ENCODE assay signal across 1 cellular context in the genomic region with DNA sequence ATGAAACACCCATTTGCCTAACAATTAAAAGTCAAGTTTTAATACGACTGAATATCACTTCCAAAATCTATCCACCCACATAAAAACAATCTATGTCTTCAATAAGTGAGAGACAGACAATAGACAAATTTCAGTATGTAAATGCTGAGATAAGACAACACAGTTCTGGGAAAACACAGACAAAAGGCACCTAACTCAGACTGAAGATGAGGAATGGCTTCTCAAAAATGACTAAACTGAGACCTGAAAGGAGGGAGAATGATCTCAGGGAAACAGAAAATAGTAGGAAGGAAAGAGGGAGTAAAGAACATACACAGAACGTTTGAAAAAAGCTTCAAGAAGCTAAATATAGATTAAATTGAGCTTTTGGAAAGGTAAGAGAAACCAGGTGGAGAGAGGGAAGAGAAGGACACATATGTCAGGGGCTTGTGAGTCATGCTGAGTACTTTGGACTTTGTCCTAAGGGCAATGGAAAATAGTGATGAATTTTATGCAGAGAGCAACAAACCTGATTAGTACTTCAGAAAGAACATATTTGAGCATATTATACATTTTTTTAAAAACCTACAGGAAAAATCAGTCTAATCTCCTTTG.
TF ChIP-seq lines count a peak whose summit lies in the region.

No MANE protein-coding gene starts in this region.

TF ChIP-seq in HepG2, 621 proteins besides CTCF, POLR2A, EP300 and RAD21 (continued from another document and continues in another):
- TF ChIP-seq, protein P1, sequence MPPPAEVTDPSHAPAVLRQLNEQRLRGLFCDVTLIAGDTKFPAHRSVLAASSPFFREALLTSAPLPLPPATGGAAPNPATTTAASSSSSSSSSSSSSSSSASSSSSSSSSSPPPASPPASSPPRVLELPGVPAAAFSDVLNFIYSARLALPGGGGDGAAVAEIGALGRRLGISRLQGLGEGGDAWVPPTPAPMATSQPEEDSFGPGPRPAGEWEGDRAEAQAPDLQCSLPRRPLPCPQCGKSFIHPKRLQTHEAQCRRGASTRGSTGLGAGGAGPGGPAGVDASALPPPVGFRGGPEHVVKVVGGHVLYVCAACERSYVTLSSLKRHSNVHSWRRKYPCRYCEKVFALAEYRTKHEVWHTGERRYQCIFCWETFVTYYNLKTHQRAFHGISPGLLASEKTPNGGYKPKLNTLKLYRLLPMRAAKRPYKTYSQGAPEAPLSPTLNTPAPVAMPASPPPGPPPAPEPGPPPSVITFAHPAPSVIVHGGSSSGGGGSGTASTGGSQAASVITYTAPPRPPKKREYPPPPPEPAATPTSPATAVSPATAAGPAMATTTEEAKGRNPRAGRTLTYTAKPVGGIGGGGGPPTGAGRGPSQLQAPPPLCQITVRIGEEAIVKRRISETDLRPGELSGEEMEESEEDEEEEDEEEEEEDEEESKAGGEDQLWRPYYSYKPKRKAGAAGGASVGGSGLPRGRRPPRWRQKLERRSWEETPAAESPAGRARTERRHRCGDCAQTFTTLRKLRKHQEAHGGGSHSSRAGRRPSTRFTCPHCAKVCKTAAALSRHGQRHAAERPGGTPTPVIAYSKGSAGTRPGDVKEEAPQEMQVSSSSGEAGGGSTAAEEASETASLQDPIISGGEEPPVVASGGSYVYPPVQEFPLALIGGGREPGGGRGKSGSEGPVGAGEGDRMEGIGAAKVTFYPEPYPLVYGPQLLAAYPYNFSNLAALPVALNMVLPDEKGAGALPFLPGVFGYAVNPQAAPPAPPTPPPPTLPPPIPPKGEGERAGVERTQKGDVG (CRISPR knock-in tag; IDR thresholded peaks at IDR 0.05; ENCODE audit: borderline replicate concordance) = no peak
- TF ChIP-seq ZNF292 (CRISPR knock-in tag; IDR thresholded peaks at IDR 0.05; ENCODE audit: borderline replicate concordance, low read depth) (no peak), LCORL (IDR thresholded peaks at IDR 0.05) (no peak), LCORL (CRISPR knock-in tag; IDR thresholded peaks at IDR 0.05) (no peak), ZNF550 (CRISPR knock-in tag; IDR thresholded peaks at IDR 0.05; ENCODE audit: borderline replicate concordance) (no peak), ZNF230 (CRISPR knock-in tag; IDR thresholded peaks at IDR 0.05) (no peak), FIP1L1 (IDR thresholded peaks at IDR 0.05; ENCODE audit: borderline replicate concordance, insufficient read depth, low read depth, low read length) (no peak), ZSCAN31 (CRISPR knock-in tag; IDR thresholded peaks at IDR 0.05; ENCODE audit: low read depth) (no peak), ADNP (CRISPR knock-in tag; IDR thresholded peaks at IDR 0.05) (no peak), ZC3H4 (CRISPR knock-in tag; IDR thresholded peaks at IDR 0.05; ENCODE audit: borderline replicate concordance) (no peak), ZNF616 (CRISPR knock-in tag; IDR thresholded peaks at IDR 0.05; ENCODE audit: low read depth) (no peak), RXRB (CRISPR knock-in tag; IDR thresholded peaks at IDR 0.05; ENCODE audit: borderline replicate concordance) (peak; percentile 55), ZNF839 (CRISPR knock-in tag; IDR thresholded peaks at IDR 0.05; ENCODE audit: borderline replicate concordance) (no peak), ZNF792 (CRISPR knock-in tag; IDR thresholded peaks at IDR 0.05) (no peak), FOXA3 (CRISPR knock-in tag; IDR thresholded peaks at IDR 0.05) (peak; percentile 26; the same call in 1 of the 2 replicates), FLYWCH1 (CRISPR knock-in tag; IDR thresholded peaks at IDR 0.05) (no peak), KDM6A (CRISPR knock-in tag; IDR thresholded peaks at IDR 0.05; ENCODE audit: low read depth) (no peak), ZNF564 (CRISPR knock-in tag; IDR thresholded peaks at IDR 0.05) (no peak)
- TF ChIP-seq, protein P2, sequence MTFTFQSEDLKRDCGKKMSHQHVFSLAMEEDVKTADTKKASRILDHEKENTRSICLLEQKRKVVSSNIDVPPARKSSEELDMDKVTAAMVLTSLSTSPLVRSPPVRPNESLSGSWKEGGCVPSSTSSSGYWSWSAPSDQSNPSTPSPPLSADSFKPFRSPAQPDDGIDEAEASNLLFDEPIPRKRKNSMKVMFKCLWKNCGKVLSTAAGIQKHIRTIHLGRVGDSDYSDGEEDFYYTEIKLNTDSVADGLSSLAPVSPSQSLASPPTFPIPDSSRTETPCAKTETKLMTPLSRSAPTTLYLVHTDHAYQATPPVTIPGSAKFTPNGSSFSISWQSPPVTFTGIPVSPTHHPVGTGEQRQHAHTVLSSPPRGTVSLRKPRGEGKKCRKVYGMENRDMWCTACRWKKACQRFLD (CRISPR knock-in tag; IDR thresholded peaks at IDR 0.05; ENCODE audit: borderline replicate concordance) = no peak
- TF ChIP-seq, protein P3, sequence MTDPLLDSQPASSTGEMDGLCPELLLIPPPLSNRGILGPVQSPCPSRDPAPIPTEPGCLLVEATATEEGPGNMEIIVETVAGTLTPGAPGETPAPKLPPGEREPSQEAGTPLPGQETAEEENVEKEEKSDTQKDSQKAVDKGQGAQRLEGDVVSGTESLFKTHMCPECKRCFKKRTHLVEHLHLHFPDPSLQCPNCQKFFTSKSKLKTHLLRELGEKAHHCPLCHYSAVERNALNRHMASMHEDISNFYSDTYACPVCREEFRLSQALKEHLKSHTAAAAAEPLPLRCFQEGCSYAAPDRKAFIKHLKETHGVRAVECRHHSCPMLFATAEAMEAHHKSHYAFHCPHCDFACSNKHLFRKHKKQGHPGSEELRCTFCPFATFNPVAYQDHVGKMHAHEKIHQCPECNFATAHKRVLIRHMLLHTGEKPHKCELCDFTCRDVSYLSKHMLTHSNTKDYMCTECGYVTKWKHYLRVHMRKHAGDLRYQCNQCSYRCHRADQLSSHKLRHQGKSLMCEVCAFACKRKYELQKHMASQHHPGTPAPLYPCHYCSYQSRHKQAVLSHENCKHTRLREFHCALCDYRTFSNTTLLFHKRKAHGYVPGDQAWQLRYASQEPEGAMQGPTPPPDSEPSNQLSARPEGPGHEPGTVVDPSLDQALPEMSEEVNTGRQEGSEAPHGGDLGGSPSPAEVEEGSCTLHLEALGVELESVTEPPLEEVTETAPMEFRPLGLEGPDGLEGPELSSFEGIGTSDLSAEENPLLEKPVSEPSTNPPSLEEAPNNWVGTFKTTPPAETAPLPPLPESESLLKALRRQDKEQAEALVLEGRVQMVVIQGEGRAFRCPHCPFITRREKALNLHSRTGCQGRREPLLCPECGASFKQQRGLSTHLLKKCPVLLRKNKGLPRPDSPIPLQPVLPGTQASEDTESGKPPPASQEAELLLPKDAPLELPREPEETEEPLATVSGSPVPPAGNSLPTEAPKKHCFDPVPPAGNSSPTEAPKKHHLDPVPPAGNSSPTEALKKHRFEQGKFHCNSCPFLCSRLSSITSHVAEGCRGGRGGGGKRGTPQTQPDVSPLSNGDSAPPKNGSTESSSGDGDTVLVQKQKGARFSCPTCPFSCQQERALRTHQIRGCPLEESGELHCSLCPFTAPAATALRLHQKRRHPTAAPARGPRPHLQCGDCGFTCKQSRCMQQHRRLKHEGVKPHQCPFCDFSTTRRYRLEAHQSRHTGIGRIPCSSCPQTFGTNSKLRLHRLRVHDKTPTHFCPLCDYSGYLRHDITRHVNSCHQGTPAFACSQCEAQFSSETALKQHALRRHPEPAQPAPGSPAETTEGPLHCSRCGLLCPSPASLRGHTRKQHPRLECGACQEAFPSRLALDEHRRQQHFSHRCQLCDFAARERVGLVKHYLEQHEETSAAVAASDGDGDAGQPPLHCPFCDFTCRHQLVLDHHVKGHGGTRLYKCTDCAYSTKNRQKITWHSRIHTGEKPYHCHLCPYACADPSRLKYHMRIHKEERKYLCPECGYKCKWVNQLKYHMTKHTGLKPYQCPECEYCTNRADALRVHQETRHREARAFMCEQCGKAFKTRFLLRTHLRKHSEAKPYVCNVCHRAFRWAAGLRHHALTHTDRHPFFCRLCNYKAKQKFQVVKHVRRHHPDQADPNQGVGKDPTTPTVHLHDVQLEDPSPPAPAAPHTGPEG (CRISPR knock-in tag; IDR thresholded peaks at IDR 0.05) = no peak
- TF ChIP-seq, protein P4, sequence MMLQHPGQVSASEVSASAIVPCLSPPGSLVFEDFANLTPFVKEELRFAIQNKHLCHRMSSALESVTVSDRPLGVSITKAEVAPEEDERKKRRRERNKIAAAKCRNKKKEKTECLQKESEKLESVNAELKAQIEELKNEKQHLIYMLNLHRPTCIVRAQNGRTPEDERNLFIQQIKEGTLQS (CRISPR knock-in tag; IDR thresholded peaks at IDR 0.05) = peak; percentile 70; the same call in 1 of the 2 replicates
- TF ChIP-seq, protein P5, sequence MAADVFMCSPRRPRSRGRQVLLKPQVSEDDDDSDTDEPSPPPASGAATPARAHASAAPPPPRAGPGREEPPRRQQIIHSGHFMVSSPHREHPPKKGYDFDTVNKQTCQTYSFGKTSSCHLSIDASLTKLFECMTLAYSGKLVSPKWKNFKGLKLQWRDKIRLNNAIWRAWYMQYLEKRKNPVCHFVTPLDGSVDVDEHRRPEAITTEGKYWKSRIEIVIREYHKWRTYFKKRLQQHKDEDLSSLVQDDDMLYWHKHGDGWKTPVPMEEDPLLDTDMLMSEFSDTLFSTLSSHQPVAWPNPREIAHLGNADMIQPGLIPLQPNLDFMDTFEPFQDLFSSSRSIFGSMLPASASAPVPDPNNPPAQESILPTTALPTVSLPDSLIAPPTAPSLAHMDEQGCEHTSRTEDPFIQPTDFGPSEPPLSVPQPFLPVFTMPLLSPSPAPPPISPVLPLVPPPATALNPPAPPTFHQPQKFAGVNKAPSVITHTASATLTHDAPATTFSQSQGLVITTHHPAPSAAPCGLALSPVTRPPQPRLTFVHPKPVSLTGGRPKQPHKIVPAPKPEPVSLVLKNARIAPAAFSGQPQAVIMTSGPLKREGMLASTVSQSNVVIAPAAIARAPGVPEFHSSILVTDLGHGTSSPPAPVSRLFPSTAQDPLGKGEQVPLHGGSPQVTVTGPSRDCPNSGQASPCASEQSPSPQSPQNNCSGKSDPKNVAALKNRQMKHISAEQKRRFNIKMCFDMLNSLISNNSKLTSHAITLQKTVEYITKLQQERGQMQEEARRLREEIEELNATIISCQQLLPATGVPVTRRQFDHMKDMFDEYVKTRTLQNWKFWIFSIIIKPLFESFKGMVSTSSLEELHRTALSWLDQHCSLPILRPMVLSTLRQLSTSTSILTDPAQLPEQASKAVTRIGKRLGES (CRISPR knock-in tag; IDR thresholded peaks at IDR 0.05; ENCODE audit: borderline replicate concordance) = no peak
- TF ChIP-seq, protein P6, sequence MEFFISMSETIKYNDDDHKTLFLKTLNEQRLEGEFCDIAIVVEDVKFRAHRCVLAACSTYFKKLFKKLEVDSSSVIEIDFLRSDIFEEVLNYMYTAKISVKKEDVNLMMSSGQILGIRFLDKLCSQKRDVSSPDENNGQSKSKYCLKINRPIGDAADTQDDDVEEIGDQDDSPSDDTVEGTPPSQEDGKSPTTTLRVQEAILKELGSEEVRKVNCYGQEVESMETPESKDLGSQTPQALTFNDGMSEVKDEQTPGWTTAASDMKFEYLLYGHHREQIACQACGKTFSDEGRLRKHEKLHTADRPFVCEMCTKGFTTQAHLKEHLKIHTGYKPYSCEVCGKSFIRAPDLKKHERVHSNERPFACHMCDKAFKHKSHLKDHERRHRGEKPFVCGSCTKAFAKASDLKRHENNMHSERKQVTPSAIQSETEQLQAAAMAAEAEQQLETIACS (CRISPR knock-in tag; IDR thresholded peaks at IDR 0.05) = no peak
- TF ChIP-seq, protein P7, sequence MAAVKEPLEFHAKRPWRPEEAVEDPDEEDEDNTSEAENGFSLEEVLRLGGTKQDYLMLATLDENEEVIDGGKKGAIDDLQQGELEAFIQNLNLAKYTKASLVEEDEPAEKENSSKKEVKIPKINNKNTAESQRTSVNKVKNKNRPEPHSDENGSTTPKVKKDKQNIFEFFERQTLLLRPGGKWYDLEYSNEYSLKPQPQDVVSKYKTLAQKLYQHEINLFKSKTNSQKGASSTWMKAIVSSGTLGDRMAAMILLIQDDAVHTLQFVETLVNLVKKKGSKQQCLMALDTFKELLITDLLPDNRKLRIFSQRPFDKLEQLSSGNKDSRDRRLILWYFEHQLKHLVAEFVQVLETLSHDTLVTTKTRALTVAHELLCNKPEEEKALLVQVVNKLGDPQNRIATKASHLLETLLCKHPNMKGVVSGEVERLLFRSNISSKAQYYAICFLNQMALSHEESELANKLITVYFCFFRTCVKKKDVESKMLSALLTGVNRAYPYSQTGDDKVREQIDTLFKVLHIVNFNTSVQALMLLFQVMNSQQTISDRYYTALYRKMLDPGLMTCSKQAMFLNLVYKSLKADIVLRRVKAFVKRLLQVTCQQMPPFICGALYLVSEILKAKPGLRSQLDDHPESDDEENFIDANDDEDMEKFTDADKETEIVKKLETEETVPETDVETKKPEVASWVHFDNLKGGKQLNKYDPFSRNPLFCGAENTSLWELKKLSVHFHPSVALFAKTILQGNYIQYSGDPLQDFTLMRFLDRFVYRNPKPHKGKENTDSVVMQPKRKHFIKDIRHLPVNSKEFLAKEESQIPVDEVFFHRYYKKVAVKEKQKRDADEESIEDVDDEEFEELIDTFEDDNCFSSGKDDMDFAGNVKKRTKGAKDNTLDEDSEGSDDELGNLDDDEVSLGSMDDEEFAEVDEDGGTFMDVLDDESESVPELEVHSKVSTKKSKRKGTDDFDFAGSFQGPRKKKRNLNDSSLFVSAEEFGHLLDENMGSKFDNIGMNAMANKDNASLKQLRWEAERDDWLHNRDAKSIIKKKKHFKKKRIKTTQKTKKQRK (IDR thresholded peaks at IDR 0.05; ENCODE audit: low read length) = no peak
- TF ChIP-seq, protein P8, sequence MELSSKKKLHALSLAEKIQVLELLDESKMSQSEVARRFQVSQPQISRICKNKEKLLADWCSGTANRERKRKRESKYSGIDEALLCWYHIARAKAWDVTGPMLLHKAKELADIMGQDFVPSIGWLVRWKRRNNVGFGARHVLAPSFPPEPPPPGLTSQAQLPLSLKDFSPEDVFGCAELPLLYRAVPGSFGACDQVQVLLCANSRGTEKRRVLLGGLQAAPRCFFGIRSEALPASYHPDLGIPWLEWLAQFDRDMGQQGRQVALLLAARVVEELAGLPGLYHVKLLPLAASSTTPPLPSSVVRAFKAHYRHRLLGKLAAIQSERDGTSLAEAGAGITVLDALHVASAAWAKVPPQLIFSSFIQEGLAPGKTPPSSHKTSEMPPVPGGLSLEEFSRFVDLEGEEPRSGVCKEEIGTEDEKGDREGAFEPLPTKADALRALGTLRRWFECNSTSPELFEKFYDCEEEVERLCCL (CRISPR knock-in tag; IDR thresholded peaks at IDR 0.05; ENCODE audit: borderline replicate concordance) = no peak
- TF ChIP-seq, protein P9, sequence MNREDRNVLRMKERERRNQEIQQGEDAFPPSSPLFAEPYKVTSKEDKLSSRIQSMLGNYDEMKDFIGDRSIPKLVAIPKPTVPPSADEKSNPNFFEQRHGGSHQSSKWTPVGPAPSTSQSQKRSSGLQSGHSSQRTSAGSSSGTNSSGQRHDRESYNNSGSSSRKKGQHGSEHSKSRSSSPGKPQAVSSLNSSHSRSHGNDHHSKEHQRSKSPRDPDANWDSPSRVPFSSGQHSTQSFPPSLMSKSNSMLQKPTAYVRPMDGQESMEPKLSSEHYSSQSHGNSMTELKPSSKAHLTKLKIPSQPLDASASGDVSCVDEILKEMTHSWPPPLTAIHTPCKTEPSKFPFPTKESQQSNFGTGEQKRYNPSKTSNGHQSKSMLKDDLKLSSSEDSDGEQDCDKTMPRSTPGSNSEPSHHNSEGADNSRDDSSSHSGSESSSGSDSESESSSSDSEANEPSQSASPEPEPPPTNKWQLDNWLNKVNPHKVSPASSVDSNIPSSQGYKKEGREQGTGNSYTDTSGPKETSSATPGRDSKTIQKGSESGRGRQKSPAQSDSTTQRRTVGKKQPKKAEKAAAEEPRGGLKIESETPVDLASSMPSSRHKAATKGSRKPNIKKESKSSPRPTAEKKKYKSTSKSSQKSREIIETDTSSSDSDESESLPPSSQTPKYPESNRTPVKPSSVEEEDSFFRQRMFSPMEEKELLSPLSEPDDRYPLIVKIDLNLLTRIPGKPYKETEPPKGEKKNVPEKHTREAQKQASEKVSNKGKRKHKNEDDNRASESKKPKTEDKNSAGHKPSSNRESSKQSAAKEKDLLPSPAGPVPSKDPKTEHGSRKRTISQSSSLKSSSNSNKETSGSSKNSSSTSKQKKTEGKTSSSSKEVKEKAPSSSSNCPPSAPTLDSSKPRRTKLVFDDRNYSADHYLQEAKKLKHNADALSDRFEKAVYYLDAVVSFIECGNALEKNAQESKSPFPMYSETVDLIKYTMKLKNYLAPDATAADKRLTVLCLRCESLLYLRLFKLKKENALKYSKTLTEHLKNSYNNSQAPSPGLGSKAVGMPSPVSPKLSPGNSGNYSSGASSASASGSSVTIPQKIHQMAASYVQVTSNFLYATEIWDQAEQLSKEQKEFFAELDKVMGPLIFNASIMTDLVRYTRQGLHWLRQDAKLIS (CRISPR knock-in tag; IDR thresholded peaks at IDR 0.05) = no peak
